In the genomic region with DNA sequence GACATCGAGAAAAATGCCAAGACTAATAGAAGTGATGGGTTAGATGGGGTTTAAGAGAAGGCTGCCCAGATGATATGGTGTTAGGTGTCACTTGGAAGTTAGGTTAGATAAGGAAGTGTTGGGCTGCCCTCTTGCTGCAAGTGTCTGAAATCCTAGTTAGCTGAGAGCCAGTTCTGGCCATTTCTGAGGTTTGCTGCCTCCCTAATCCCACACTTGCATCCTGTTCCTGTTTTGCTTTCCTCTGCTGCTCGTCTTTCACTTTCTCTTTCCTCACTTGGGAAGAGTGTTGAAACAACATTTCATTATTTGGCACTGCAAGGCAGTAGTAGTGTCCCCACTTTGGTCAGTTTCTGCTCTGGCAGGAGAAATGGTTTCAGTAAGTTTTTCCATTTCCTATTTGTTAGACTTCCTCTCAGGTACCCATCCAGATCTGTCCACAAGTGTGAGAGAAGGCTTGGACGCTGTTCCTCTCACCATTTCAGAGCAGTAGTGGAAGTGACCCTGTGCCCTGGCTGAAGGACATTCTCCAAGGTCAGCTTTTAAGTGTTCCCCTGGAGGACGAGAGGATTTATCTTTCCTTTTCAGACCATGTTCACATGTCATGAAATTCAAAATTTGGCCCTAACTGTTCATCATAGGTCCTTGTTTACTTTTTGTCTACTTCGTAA, we compare ENCODE assay signal across 8 cellular contexts.
DNase-seq lines count a peak whose midpoint lies in the region; ATAC-seq and TF ChIP-seq lines count a peak whose summit lies in the region.

No MANE protein-coding gene starts in this region.

- H3K4me2 ChIP-seq in osteoblast (ENCODE audit: insufficient read depth, low read length) = peak overlapping the region; percentile 47

- no peaks in the 10 kb centered on the region for H4K20me1 ChIP-seq in osteoblast (ENCODE audit: insufficient read depth, low read length)

- peak; percentile 29 for TF ChIP-seq CTCF in Panc1 (IDR thresholded peaks at IDR 0.05)
- TF ChIP-seq CTCF in fibroblast of pulmonary artery (IDR thresholded peaks at IDR 0.05; ENCODE audit: low read length, missing control alignments) = peak; percentile 25
- TF ChIP-seq CTCF in osteoblast (IDR thresholded peaks at IDR 0.05; ENCODE audit: extremely low read depth, low read depth, low read length) = peak; percentile 23

- no peaks in the 10 kb centered on the region for H3K36me3 ChIP-seq in Panc1 (ENCODE audit: control insufficient read depth, insufficient read depth, low read length)
- no peaks in the 10 kb centered on the region for H3K36me3 ChIP-seq in osteoblast (ENCODE audit: insufficient read depth, low read length)

- H3K4me3 ChIP-seq in Panc1 (ENCODE audit: low read depth in 2 of 2, low read length in 2 of 2) (peak overlapping the region in 1 of 2 experiments; percentile 11; a peak in 1 of 4 replicates), fibroblast of pulmonary artery (replicated peaks; ENCODE audit: low read depth, low read length) (peak overlapping the region; percentile 34), osteoblast (ENCODE audit: insufficient read depth, low read length) (peak overlapping the region; percentile 14)

- POLR2A ChIA-PET in Panc1 (lab: Charles Lee) = no interaction called here

- no peaks in the 10 kb centered on the region for H3K79me2 ChIP-seq in osteoblast (ENCODE audit: insufficient read depth, low read length)

- H3K27ac ChIP-seq in Panc1 (ENCODE audit: low read length) = no peak overlapping the region
- no peak overlapping the region for H3K27ac ChIP-seq in osteoblast (ENCODE audit: low read depth, low read length)

- ATAC-seq in Panc1 (no peak), HG03571 (IDR thresholded peaks at IDR 0.05; ENCODE audit: unreplicated experiment) (no peak)

- H3K4me1 ChIP-seq in Panc1 (ENCODE audit: control insufficient read depth, insufficient read depth, low read length) (no peaks in the 10 kb centered on the region), osteoblast (ENCODE audit: insufficient read depth, low read length) (no peaks in the 10 kb centered on the region)

- CTCF ChIA-PET in Panc1 (lab: Charles Lee) = no interaction called here

- H2AFZ ChIP-seq in osteoblast (ENCODE audit: low read length) = peak overlapping the region; percentile 16

- H3K9me3 ChIP-seq in Panc1 (ENCODE audit: control insufficient read depth, insufficient read depth, low read depth, low read length) (no peaks in the 10 kb centered on the region), osteoblast (ENCODE audit: low read depth, low read length) (no peaks in the 10 kb centered on the region)

- intact Hi-C loops in Panc1 (cut with micrococcal nuclease; ENCODE audit: unreplicated experiment) = no loop called here

- no peaks in the 10 kb centered on the region for H3K27me3 ChIP-seq in Panc1 (ENCODE audit: control insufficient read depth, insufficient read depth, low read length)
- no peaks in the 10 kb centered on the region for H3K27me3 ChIP-seq in osteoblast (ENCODE audit: insufficient read depth, low read length)

- in situ Hi-C loops in Panc1 (cut with HindIII; ENCODE audit: low pct_unique_long_range_greater_than_20kb, low sequenced_read_pairs) = no loop called here

- BruUV-seq in Panc1 (replicated peaks; lab: Mats Ljungman, UMichigan) = no TSS peak

- DNase-seq in DMS114 treated with DMSO at 0.1 percent for 48 hours (lab: John Stamatoyannopoulos, UW; ENCODE audit: unreplicated experiment) (peak; percentile 54), Panc1 (ENCODE audit: low read depth, low spot score) (no peak), fibroblast of pulmonary artery (ENCODE audit: low read depth) (peak; percentile 66), osteoblast (ENCODE audit: insufficient read length, low spot score, missing footprints) (no peak), cerebellar nuclear complex (lab: John Stamatoyannopoulos, UW) (no peak)
- DNase-seq in activated naive CD4-positive, alpha-beta T cell treated with anti-CD3 and anti-CD28 coated beads, Interleukin-2, amount 50 U/mL, for 16 hours = no peak
- no peak for DNase-seq in stimulated activated CD4-positive, alpha-beta T cell treated with anti-CD3 and anti-CD28 coated beads, Interleukin-15, amount 100 ng/mL, for 24 hours

Comparison
In these comparisons a context has a peak if more than half of its experiments do, and no peak if none do; other contexts are left out.
1. DNase-seq: peak in DMS114 treated with DMSO at 0.1 percent for 48 hours (single experiment) and fibroblast of pulmonary artery (single experiment); none in Panc1 (single experiment), osteoblast (single experiment), activated naive CD4-positive, alpha-beta T cell treated with anti-CD3 and anti-CD28 coated beads, Interleukin-2, amount 50 U/mL, for 16 hours (single experiment), cerebellar nuclear complex (0 of 2) and stimulated activated CD4-positive, alpha-beta T cell treated with anti-CD3 and anti-CD28 coated beads, Interleukin-15, amount 100 ng/mL, for 24 hours (single experiment).
2. Peak in every context shown above with its lines, with median percentiles within 50 percentile points of each other: CTCF ChIP-seq.